In genomic region chr5:139723986-139724587, GRCh38 we compare ENCODE assay signal across 17 cellular contexts.
"Had no signal": no experiment of that assay in that cellular context is flagged by ENCODE, and none has a peak within 500 bp of the region (broad histone marks: within the 10 kb centered on the region; RNA-seq: fewer than 3 reads in every experiment).

No MANE protein-coding gene starts in this region.

- H3K4me3 Mint-ChIP-seq: activated CD4-positive, alpha-beta T cell treated with anti-CD3 and anti-CD28 coated beads, Interleukin-2, amount 10 ng/mL, durations not matched to agents 24 days and 14 days; activated CD8-positive, alpha-beta T cell treated with anti-CD3 and anti-CD28 coated beads for 36 hours had no signal

- H2AFZ ChIP-seq: hepatocyte had no signal

- H3K27me3 Mint-ChIP-seq: activated CD8-positive, alpha-beta T cell treated with anti-CD3 and anti-CD28 coated beads for 36 hours had no signal

- H3K4me1 Mint-ChIP-seq: activated CD4-positive, alpha-beta T cell treated with anti-CD3 and anti-CD28 coated beads, Interleukin-2, amount 10 ng/mL, durations not matched to agents 24 days and 14 days had no signal

- H3K9me3 ChIP-seq: ascending aorta, lower lobe of right lung, psoas muscle had no signal

- H3K36me3 ChIP-seq: ascending aorta, breast epithelium, lower lobe of right lung, transverse colon had no signal

- ATAC-seq: activated CD8-positive, alpha-beta T cell treated with anti-CD3 and anti-CD28 coated beads for 36 hours had no signal

- H3K4me2 ChIP-seq: hepatocyte had no signal

- H3K9me3 Mint-ChIP-seq: activated CD4-positive, alpha-beta T cell treated with anti-CD3 and anti-CD28 coated beads, Interleukin-2, amount 10 ng/mL, durations not matched to agents 24 days and 14 days; activated CD8-positive, alpha-beta T cell treated with anti-CD3 and anti-CD28 coated beads for 36 hours had no signal

- H3K27ac Mint-ChIP-seq: activated CD4-positive, alpha-beta T cell treated with anti-CD3 and anti-CD28 coated beads, Interleukin-2, amount 10 ng/mL, durations not matched to agents 24 days and 14 days; activated CD8-positive, alpha-beta T cell treated with anti-CD3 and anti-CD28 coated beads for 36 hours; activated T-helper 2 cell treated with anti-CD3 and anti-CD28 coated beads, Interferon-gamma antibody, Interleukin-2, Interleukin-4, amounts not matched to agents 10 μg/mL and 5 μg/mL and 100 μg/mL, durations not matched to agents 14 hours and 24 hours and 36 hours had no signal

- FAIRE-seq: islet of Langerhans had no signal

- H3K27me3 ChIP-seq: ascending aorta, breast epithelium, hepatocyte, transverse colon had no signal

- H3K79me2 ChIP-seq: hepatocyte had no signal

- DNase-seq: activated CD4-positive, alpha-beta T cell treated with anti-CD3 and anti-CD28 coated beads, Interleukin-2, amount 10 ng/mL, durations not matched to agents 24 days and 14 days; activated CD8-positive, alpha-beta T cell treated with anti-CD3 and anti-CD28 coated beads for 36 hours; activated naive CD4-positive, alpha-beta T cell treated with anti-CD3 and anti-CD28 coated beads, Interleukin-2, amount 50 U/mL, for 16 hours; activated T-cell treated with anti-CD3 and anti-CD28 coated beads, Interleukin-2, amount 50 U/mL, for 1 hour; effector memory CD4-positive, alpha-beta T cell; lower lobe of right lung; nephron progenitor cell; right cardiac atrium; T-helper 1 cell; T-helper 9 cell; transverse colon had no signal

- H3K4me3 ChIP-seq: ascending aorta, breast epithelium, hepatocyte, lower lobe of right lung, psoas muscle, transverse colon had no signal

- H3K27ac ChIP-seq: ascending aorta, breast epithelium, lower lobe of right lung, psoas muscle, transverse colon had no signal

- H3K4me1 ChIP-seq: breast epithelium, lower lobe of right lung, psoas muscle had no signal
